In the genomic region with DNA sequence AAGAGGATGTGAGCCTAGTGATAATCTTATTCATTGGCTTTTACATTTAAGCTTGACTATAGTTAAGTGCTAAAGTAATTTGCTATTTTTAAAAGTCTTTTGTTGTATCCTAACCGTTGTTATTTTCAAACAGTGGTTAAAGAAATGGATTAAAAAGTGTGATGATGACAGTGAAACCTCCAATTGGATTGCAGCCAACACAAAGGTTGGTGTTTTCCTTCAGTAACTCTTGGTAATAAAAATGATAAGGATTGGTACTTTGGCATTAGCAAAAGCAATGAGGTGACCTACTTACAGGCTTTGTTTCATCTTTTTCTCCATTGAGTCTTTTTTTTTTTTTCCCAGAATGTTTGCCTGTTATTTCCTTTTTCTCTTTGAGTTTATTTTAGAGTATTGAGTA, we compare ENCODE assay signal across 24 cellular contexts.
DNase-seq lines count a peak whose midpoint lies in the region; ATAC-seq and TF ChIP-seq lines count a peak whose summit lies in the region.
"Had no signal": no experiment of that assay in that cellular context is flagged by ENCODE, and none has a peak within 500 bp of the region (broad histone marks: within the 10 kb centered on the region; RNA-seq: fewer than 3 reads in every experiment).

No MANE protein-coding gene starts in this region.

- no peaks in the 10 kb centered on the region for H3K27me3 ChIP-seq in adrenal gland
- H3K27me3 ChIP-seq: Peyer's patch had no signal

- intact Hi-C loops in adrenal gland (cut with DNase I), result no loop called here

- no peak overlapping the region for H3K4me3 ChIP-seq in adrenal gland
- H3K4me3 ChIP-seq: Peyer's patch had no signal

- peaks cover 0 to 12% of the 10 kb centered on the region in 2 donors for H3K4me1 ChIP-seq in adrenal gland (replicated peaks in 1 of 2)
- H3K4me1 ChIP-seq: Peyer's patch had no signal

- peaks cover 0 to 4% of the 10 kb centered on the region in 2 donors for H3K36me3 ChIP-seq in adrenal gland (replicated peaks in 1 of 2)

- peaks cover 93% of the 10 kb centered on the region for H3K36me3 Mint-ChIP-seq in stimulated activated effector memory CD8-positive, alpha-beta T cell treated with anti-CD3 and anti-CD28 coated beads, Interleukin-12 subunit alpha, Interleukin-12 subunit beta, amount 100 ng/mL, for 72 hours

- H3K4me1 Mint-ChIP-seq in stimulated activated effector memory CD8-positive, alpha-beta T cell treated with anti-CD3 and anti-CD28 coated beads, Interleukin-12 subunit alpha, Interleukin-12 subunit beta, amount 100 ng/mL, for 72 hours, result no peaks in the 10 kb centered on the region

- DNase-seq in NCI-H82 treated with DMSO at 0.1 percent for 48 hours (lab: John Stamatoyannopoulos, UW; ENCODE audit: unreplicated experiment), result peak; percentile 55
- no peak for DNase-seq in NCI-H82 (lab: John Stamatoyannopoulos, UW)
- DNase-seq in adrenal gland, result peak in 4 of 7 donors; percentile 16 to 47 (median 26)
- peak; percentile 7 for DNase-seq in glomerular visceral epithelial cell (ENCODE audit: extremely low spot score)
- no peak for DNase-seq in stimulated activated effector memory CD8-positive, alpha-beta T cell treated with anti-CD3 and anti-CD28 coated beads, Interleukin-12 subunit alpha, Interleukin-12 subunit beta, amount 100 ng/mL, for 72 hours (ENCODE audit: low spot score in 2 of 2)
- no peak for DNase-seq in H4 (ENCODE audit: low spot score)
- DNase-seq in stimulated activated CD4-positive, alpha-beta T cell treated with anti-CD3 and anti-CD28 coated beads, Interleukin-15, amount 100 ng/mL, for 24 hours, result no peak
- no peak for DNase-seq in stimulated activated naive CD8-positive, alpha-beta T cell treated with anti-CD3 and anti-CD28 coated beads, Interleukin-15, Interleukin-2, amounts not matched to agents 100 U/mL and 50 U/mL, for 24 hours
- DNase-seq: 8988T, ACHN, DMS53, H7, Kasumi-1, MV-4-11, NCI-H1105, NCI-H1436 treated with DMSO at 0.1 percent for 48 hours, NCI-H187 treated with DMSO at 0.1 percent for 48 hours, NCI-H446, NCI-H524 treated with DMSO at 0.1 percent for 48 hours, NCI-H774, OCI-M1, Peyer's patch, SK-N-SH had no signal

- H3K9me3 Mint-ChIP-seq in stimulated activated effector memory CD8-positive, alpha-beta T cell treated with anti-CD3 and anti-CD28 coated beads, Interleukin-12 subunit alpha, Interleukin-12 subunit beta, amount 100 ng/mL, for 72 hours, result no peaks in the 10 kb centered on the region

- no peak overlapping the region for H3K4me3 Mint-ChIP-seq in stimulated activated effector memory CD8-positive, alpha-beta T cell treated with anti-CD3 and anti-CD28 coated beads, Interleukin-12 subunit alpha, Interleukin-12 subunit beta, amount 100 ng/mL, for 72 hours

- no peak for ATAC-seq in stimulated activated effector memory CD8-positive, alpha-beta T cell treated with anti-CD3 and anti-CD28 coated beads, Interleukin-12 subunit alpha, Interleukin-12 subunit beta, amount 100 ng/mL, for 72 hours
- ATAC-seq in stimulated activated naive CD8-positive, alpha-beta T cell treated with anti-CD3 and anti-CD28 coated beads, Interleukin-15, Interleukin-2, amounts not matched to agents 100 U/mL and 50 U/mL, for 24 hours, result no peak
- ATAC-seq: HepG2 had no signal

- TF ChIP-seq CTCF in adrenal gland (IDR thresholded peaks at IDR 0.05), result no peak

- H3K9me3 ChIP-seq in adrenal gland (replicated peaks in 1 of 3), result no peaks in the 10 kb centered on the region
- H3K9me3 ChIP-seq: Peyer's patch, SK-N-SH had no signal

- H3K27ac Mint-ChIP-seq in stimulated activated effector memory CD8-positive, alpha-beta T cell treated with anti-CD3 and anti-CD28 coated beads, Interleukin-12 subunit alpha, Interleukin-12 subunit beta, amount 100 ng/mL, for 72 hours, result peak overlapping the region; percentile 56

- peak overlapping the region in 1 of 5 donors; percentile 25 for H3K27ac ChIP-seq in adrenal gland
- H3K27ac ChIP-seq: Peyer's patch had no signal

- no peak for TF ChIP-seq POLR2A in adrenal gland (IDR thresholded peaks at IDR 0.05)

- 25 to 40% (median 35%) methylated on average over 1 of the region's 1 CpG for WGBS in adrenal gland, 4 donors

Comparison
In these comparisons a context has a peak if more than half of its experiments do, and no peak if none do; other contexts are left out.
1. DNase-seq: peak in NCI-H82 treated with DMSO at 0.1 percent for 48 hours (single experiment), adrenal gland (4 of 7) and glomerular visceral epithelial cell (single experiment); none in NCI-H82 (single experiment), stimulated activated effector memory CD8-positive, alpha-beta T cell treated with anti-CD3 and anti-CD28 coated beads, Interleukin-12 subunit alpha, Interleukin-12 subunit beta, amount 100 ng/mL, for 72 hours (0 of 2), H4 (single experiment), stimulated activated CD4-positive, alpha-beta T cell treated with anti-CD3 and anti-CD28 coated beads, Interleukin-15, amount 100 ng/mL, for 24 hours (single experiment) and stimulated activated naive CD8-positive, alpha-beta T cell treated with anti-CD3 and anti-CD28 coated beads, Interleukin-15, Interleukin-2, amounts not matched to agents 100 U/mL and 50 U/mL, for 24 hours (single experiment).